11 cellular contexts compared by ENCODE assay signal in the genomic region with DNA sequence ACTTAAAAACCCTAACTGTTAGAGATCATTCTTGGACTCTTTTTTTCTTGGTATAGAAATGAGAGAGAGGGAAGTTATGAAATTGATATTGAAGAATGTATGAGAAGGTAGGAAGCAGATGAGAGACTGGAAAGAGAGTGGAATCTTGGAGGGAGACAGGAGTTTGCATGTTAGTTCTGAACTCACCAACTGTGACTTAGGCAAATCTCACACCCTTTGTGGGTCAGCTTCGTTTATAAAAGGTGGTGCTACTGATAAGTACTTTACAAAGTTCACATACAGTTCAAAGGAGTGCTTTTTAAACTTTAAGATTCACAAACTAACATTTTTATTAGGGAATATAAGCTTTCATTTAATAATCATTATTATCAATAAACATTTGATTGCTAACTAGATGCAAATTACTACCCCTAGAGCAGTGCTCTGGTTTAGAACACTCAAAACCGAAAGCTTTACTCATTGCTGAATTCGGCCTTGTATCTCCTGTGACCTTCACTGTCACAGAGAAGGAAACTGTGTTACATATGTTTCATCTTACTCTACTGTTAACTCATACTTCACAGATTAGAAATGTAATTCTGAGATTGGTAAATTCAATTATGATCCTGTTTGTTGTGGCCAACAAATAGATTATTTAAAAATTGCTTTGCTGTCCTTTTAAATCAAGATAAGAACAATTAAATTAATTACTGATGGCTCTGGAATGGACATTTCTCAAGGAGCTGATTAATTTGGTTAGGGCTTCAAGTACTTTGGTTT.
DNase-seq lines count a peak whose midpoint lies in the region; ATAC-seq and TF ChIP-seq lines count a peak whose summit lies in the region.
"Had no signal": no experiment of that assay in that cellular context is flagged by ENCODE, and none has a peak within 500 bp of the region (broad histone marks: within the 10 kb centered on the region; RNA-seq: fewer than 3 reads in every experiment).

No MANE protein-coding gene starts in this region.

- H3K27me3 ChIP-seq in hepatocyte = no peaks in the 10 kb centered on the region

- H3K27ac ChIP-seq in hepatocyte = no peak overlapping the region

- H3K4me1 Mint-ChIP-seq in stimulated activated naive CD8-positive, alpha-beta T cell treated with anti-CD3 and anti-CD28 coated beads, Interleukin-15, amount 100 ng/mL, for 72 hours = no peaks in the 10 kb centered on the region

- peaks cover 15% of the 10 kb centered on the region for H3K4me1 ChIP-seq in hepatocyte (ENCODE audit: insufficient read depth)
- H3K4me1 ChIP-seq: Caco-2 had no signal

- no peaks in the 10 kb centered on the region for H3K9me3 ChIP-seq in hepatocyte (ENCODE audit: low read depth)
- H3K9me3 ChIP-seq: Caco-2 had no signal

- H3K27me3 Mint-ChIP-seq in stimulated activated naive CD8-positive, alpha-beta T cell treated with anti-CD3 and anti-CD28 coated beads, Interleukin-15, amount 100 ng/mL, for 72 hours = peaks cover 22% of the 10 kb centered on the region

- H2AFZ ChIP-seq in hepatocyte = no peak overlapping the region

- peak; percentile 97 for ATAC-seq in GM18873 (IDR thresholded peaks at IDR 0.05; ENCODE audit: low FRiP score, unreplicated experiment)
- ATAC-seq in GM21529 (IDR thresholded peaks at IDR 0.05; ENCODE audit: unreplicated experiment) = peak; percentile 98
- peak; percentile 94 for ATAC-seq in HG03108 (IDR thresholded peaks at IDR 0.05; ENCODE audit: unreplicated experiment)
- no peak for ATAC-seq in stimulated activated naive CD8-positive, alpha-beta T cell treated with anti-CD3 and anti-CD28 coated beads, Interleukin-15, amount 100 ng/mL, for 72 hours

- H3K79me2 ChIP-seq in hepatocyte = no peaks in the 10 kb centered on the region

- H3K27ac Mint-ChIP-seq in stimulated activated naive CD8-positive, alpha-beta T cell treated with anti-CD3 and anti-CD28 coated beads, Interleukin-15, amount 100 ng/mL, for 72 hours = no peak overlapping the region
- H3K27ac Mint-ChIP-seq: natural killer cell treated with Interleukin-12 subunit alpha and Interleukin-12 subunit beta and Interleukin-15 and Interleukin-18, amount 100 ng/mL, for 72 hours had no signal

- TF ChIP-seq CTCF in hepatocyte (IDR thresholded peaks at IDR 0.05; ENCODE audit: poor library complexity) = no peak

- no peak overlapping the region for H3K4me3 ChIP-seq in hepatocyte

- 47% methylated on average over 3 of the region's 3 CpGs for WGBS in hepatocyte (ENCODE audit: low lambda C conversion rate, missing lambda C conversion rate)

- H3K9me2 ChIP-seq in hepatocyte (replicated peaks; ENCODE audit: insufficient read depth) = no peaks in the 10 kb centered on the region

- no peak overlapping the region for H3K4me3 Mint-ChIP-seq in stimulated activated naive CD8-positive, alpha-beta T cell treated with anti-CD3 and anti-CD28 coated beads, Interleukin-15, amount 100 ng/mL, for 72 hours
- H3K4me3 Mint-ChIP-seq: natural killer cell treated with Interleukin-12 subunit alpha and Interleukin-12 subunit beta and Interleukin-15 and Interleukin-18, amount 100 ng/mL, for 72 hours had no signal

- peak overlapping the region; percentile 36 for H3K4me2 ChIP-seq in hepatocyte

- H3K36me3 ChIP-seq in hepatocyte (replicated peaks; ENCODE audit: insufficient read depth, low read depth) = no peaks in the 10 kb centered on the region

- no peaks in the 10 kb centered on the region for H4K20me1 ChIP-seq in hepatocyte (ENCODE audit: insufficient read depth, poor library complexity, severe bottlenecking)

- DNase-seq in hepatocyte (ENCODE audit: low spot score) (no peak), islet precursor cell (no peak), LoVo (ENCODE audit: low spot score) (no peak), NCI-H128 (lab: John Stamatoyannopoulos, UW; ENCODE audit: unreplicated experiment) (no peak)
- no peak for DNase-seq in stimulated activated naive CD8-positive, alpha-beta T cell treated with anti-CD3 and anti-CD28 coated beads, Interleukin-15, amount 100 ng/mL, for 72 hours
- DNase-seq: Caco-2; stimulated activated CD4-positive, alpha-beta T cell treated with anti-CD3 and anti-CD28 coated beads, Interleukin-2, amount 100 ng/mL, for 24 hours had no signal

- no peaks in the 10 kb centered on the region for H3K9me3 Mint-ChIP-seq in stimulated activated naive CD8-positive, alpha-beta T cell treated with anti-CD3 and anti-CD28 coated beads, Interleukin-15, amount 100 ng/mL, for 72 hours
- H3K9me3 Mint-ChIP-seq: natural killer cell treated with Interleukin-12 subunit alpha and Interleukin-12 subunit beta and Interleukin-15 and Interleukin-18, amount 100 ng/mL, for 72 hours had no signal
